16 cellular contexts compared by ENCODE assay signal in genomic region chr9:114413909-114414308, GRCh38. TPM values are rescaled to one million over a fixed set of nuclear protein-coding genes. Genes with fewer than 3 reads are reported as not detected.
A peak's percentile ranks its signal among the peaks of the same experiment; 100 is the strongest.
DNase-seq lines count a peak whose midpoint lies in the region; ATAC-seq and TF ChIP-seq lines count a peak whose summit lies in the region.
"Had no signal": no experiment of that assay in that cellular context is flagged by ENCODE, and none has a peak within 500 bp of the region (broad histone marks: within the 10 kb centered on the region; RNA-seq: fewer than 3 reads in every experiment).

No MANE protein-coding gene starts in this region.

- H2BK12ac ChIP-seq in mesenchymal stem cell (ENCODE audit: low read length in 2 of 2): no peak overlapping the region

- no peak overlapping the region for H3K27ac ChIP-seq in SK-N-SH (ENCODE audit: low read depth in 2 of 2, low read length in 1 of 2)
- H3K27ac ChIP-seq in mesenchymal stem cell (ENCODE audit: low read length, poor library complexity, severe bottlenecking): no peak overlapping the region
- H3K27ac ChIP-seq in WERI-Rb-1: no peak overlapping the region

- no peak for TF ChIP-seq CTCF in SK-N-SH (IDR thresholded peaks at IDR 0.05)
- no peak for TF ChIP-seq CTCF in brain (conservative IDR thresholded peaks at IDR 0.05)
- no peak for TF ChIP-seq CTCF in WERI-Rb-1 (IDR thresholded peaks at IDR 0.05; ENCODE audit: low read depth, low read length)

- H3K27me3 ChIP-seq in SK-N-SH (ENCODE audit: insufficient read depth) (no peaks in the 10 kb centered on the region), mesenchymal stem cell (ENCODE audit: control insufficient read depth in 1 of 2, insufficient read depth in 1 of 2, low read length in 2 of 2) (peaks cover 0 to 14% of the 10 kb centered on the region in 2 experiments), WERI-Rb-1 (ENCODE audit: insufficient read depth, low read depth, severe bottlenecking) (no peaks in the 10 kb centered on the region)

- H2AFZ ChIP-seq in SK-N-SH (ENCODE audit: low read depth) (no peak overlapping the region), mesenchymal stem cell (ENCODE audit: low read depth, low read length) (no peak overlapping the region)

- TF ChIP-seq RAD21 in SK-N-SH (IDR thresholded peaks at IDR 0.05; ENCODE audit: low read length): no peak

- H3K4ac ChIP-seq in mesenchymal stem cell (ENCODE audit: low read depth in 1 of 2, low read length in 2 of 2): no peak overlapping the region

- H3K9me2 ChIP-seq in SK-N-SH: no peaks in the 10 kb centered on the region

- H4K91ac ChIP-seq in mesenchymal stem cell (ENCODE audit: low read length): no peak overlapping the region

- POLR2A ChIA-PET in SK-N-SH (lab: Yijun Ruan, JAX): no interaction called here

- H3K4me3 ChIP-seq in SK-N-SH (ENCODE audit: low read depth in 2 of 2, low read length in 1 of 2): no peak overlapping the region
- no peak overlapping the region for H3K4me3 ChIP-seq in mesenchymal stem cell (ENCODE audit: insufficient read depth in 1 of 2, low read depth in 1 of 2, low read length in 2 of 2)
- no peak overlapping the region for H3K4me3 ChIP-seq in WERI-Rb-1 (ENCODE audit: low read depth, low read length)
- H3K4me3 ChIP-seq: thoracic aorta had no signal

- H2BK5ac ChIP-seq in mesenchymal stem cell (ENCODE audit: low read depth, low read length, poor library complexity, severe bottlenecking): no peak overlapping the region

- CTCF ChIA-PET in SK-N-SH (lab: Yijun Ruan, JAX): interaction anchor here (0.7 to 8.9 kb wide), 4 partner anchors 9 to 240 kb away, joined by 3 to 74 read pairs (median 4); no protein-coding TSS in a partner anchor

- 70% methylated on average over 5 of the region's 5 CpGs for WGBS in SK-N-SH (ENCODE audit: low lambda C conversion rate)
- 57% methylated on average over 5 of the region's 5 CpGs for WGBS in mesenchymal stem cell

- H3K27ac Mint-ChIP-seq in brain: peak overlapping the region in 4 of 5 experiments; percentile 1 to 66 (median 44)
- H3K27ac Mint-ChIP-seq: activated T-cell treated with anti-CD3 and anti-CD28 coated beads, Interleukin-2, amount 50 U/mL, for 24 hours had no signal

- H3K27me3 Mint-ChIP-seq in brain: no peaks in the 10 kb centered on the region
- H3K27me3 Mint-ChIP-seq: activated T-cell treated with anti-CD3 and anti-CD28 coated beads, Interleukin-2, amount 50 U/mL, for 24 hours had no signal

- H3K4me2 ChIP-seq in SK-N-SH (no peak overlapping the region), mesenchymal stem cell (ENCODE audit: low read length, poor library complexity, severe bottlenecking) (no peak overlapping the region)

- peaks cover 49% of the 10 kb centered on the region for H3K4me1 Mint-ChIP-seq in brain

- no peaks in the 10 kb centered on the region for H3F3A ChIP-seq in SK-N-SH (replicated peaks; ENCODE audit: insufficient read depth)

- H2BK120ac ChIP-seq in mesenchymal stem cell (ENCODE audit: low read depth, low read length): no peak overlapping the region

- no peak overlapping the region for H2BK15ac ChIP-seq in mesenchymal stem cell (ENCODE audit: low read depth, poor library complexity, severe bottlenecking)

- ATAC-seq in SK-N-SH treated with all-trans-retinoic acid at 6 μM for 48 hours (peak; percentile 36; the same call in 2 of the 3 replicates), HG03378 (IDR thresholded peaks at IDR 0.05; ENCODE audit: unreplicated experiment) (no peak)

- H3K36me3 ChIP-seq in SK-N-SH (replicated peaks in 1 of 2; ENCODE audit: control insufficient read depth in 1 of 2, insufficient read depth in 2 of 2, low read length in 1 of 2): no peaks in the 10 kb centered on the region
- peaks cover 0 to 4% of the 10 kb centered on the region in 2 experiments for H3K36me3 ChIP-seq in mesenchymal stem cell (ENCODE audit: control insufficient read depth in 1 of 2, insufficient read depth in 2 of 2, low read depth in 1 of 2, low read length in 2 of 2)
- no peaks in the 10 kb centered on the region for H3K36me3 ChIP-seq in WERI-Rb-1
- H3K36me3 ChIP-seq: thoracic aorta had no signal

- H3K18ac ChIP-seq in mesenchymal stem cell (ENCODE audit: low read depth in 1 of 2, low read length in 2 of 2): no peak overlapping the region

- H3K79me1 ChIP-seq in mesenchymal stem cell (replicated peaks; ENCODE audit: low read length, poor library complexity, severe bottlenecking): no peaks in the 10 kb centered on the region

- H3K79me2 ChIP-seq in SK-N-SH (ENCODE audit: insufficient read depth): no peaks in the 10 kb centered on the region

- no peak overlapping the region for H2AK5ac ChIP-seq in mesenchymal stem cell (ENCODE audit: low read length, severe bottlenecking)

- H3K36me3 Mint-ChIP-seq in brain: no peaks in the 10 kb centered on the region

- H3K9ac ChIP-seq in SK-N-SH (no peak overlapping the region), mesenchymal stem cell (ENCODE audit: low read length) (peak overlapping the region; percentile 27)

- no peak overlapping the region for H4K8ac ChIP-seq in mesenchymal stem cell (ENCODE audit: low read length)

- H3K4me3 Mint-ChIP-seq in brain: no peak overlapping the region
- H3K4me3 Mint-ChIP-seq: activated T-cell treated with anti-CD3 and anti-CD28 coated beads, Interleukin-2, amount 50 U/mL, for 24 hours had no signal

- no peaks in the 10 kb centered on the region for H3K9me3 ChIP-seq in SK-N-SH
- H3K9me3 ChIP-seq in mesenchymal stem cell (ENCODE audit: control insufficient read depth, low read length): no peaks in the 10 kb centered on the region
- H3K9me3 ChIP-seq in WERI-Rb-1 (ENCODE audit: severe bottlenecking): no peaks in the 10 kb centered on the region
- H3K9me3 ChIP-seq: thoracic aorta had no signal

- no peak overlapping the region for H3K14ac ChIP-seq in mesenchymal stem cell (ENCODE audit: low read length in 2 of 2)

- DNase-seq in SK-N-SH (no peak), mesenchymal stem cell (peak; percentile 64), WERI-Rb-1 (no peak), H4 (ENCODE audit: low spot score) (no peak)
- no peak for DNase-seq in activated CD4-positive, alpha-beta T cell treated with anti-CD3 and anti-CD28 coated beads, Interleukin-2, amount 50 U/mL, for 48 hours
- DNase-seq: 8988T; activated T-cell treated with anti-CD3 and anti-CD28 coated beads, Interleukin-2, amount 50 U/mL, for 24 hours; caudate nucleus; DND-41; Karpas-422; NCI-H2029 treated with DMSO at 0.1 percent for 48 hours; NK-92 treated with Interleukin-12 subunit alpha and Interleukin-12 subunit beta, amount 100 ng/mL, for 24 hours had no signal

- H3K4me1 ChIP-seq in SK-N-SH (ENCODE audit: control insufficient read depth in 1 of 2, insufficient read depth in 2 of 2, low read depth in 1 of 2, low read length in 1 of 2) (no peaks in the 10 kb centered on the region), mesenchymal stem cell (ENCODE audit: control insufficient read depth, insufficient read depth, low read depth, low read length) (peaks cover 25% of the 10 kb centered on the region)

- H3K23ac ChIP-seq in mesenchymal stem cell (ENCODE audit: low read length in 2 of 2): no peak overlapping the region

- H3K9me3 Mint-ChIP-seq in brain: no peaks in the 10 kb centered on the region
- H3K9me3 Mint-ChIP-seq: activated T-cell treated with anti-CD3 and anti-CD28 coated beads, Interleukin-2, amount 50 U/mL, for 24 hours had no signal

- no peaks in the 10 kb centered on the region for H4K20me1 ChIP-seq in SK-N-SH (ENCODE audit: insufficient read depth)

- no peak for TF ChIP-seq EP300 in SK-N-SH (IDR thresholded peaks at IDR 0.05; ENCODE audit: borderline replicate concordance in 1 of 2, low read depth in 1 of 2, low read length in 1 of 2)

TF ChIP-seq in SK-N-SH treated with all-trans-retinoic acid at 6 μM for 48 hours, 23 proteins besides CTCF, POLR2A, EP300 and RAD21 (continues in another document):
- TF ChIP-seq PATZ1 (CRISPR knock-in tag; IDR thresholded peaks at IDR 0.05; ENCODE audit: borderline replicate concordance) (no peak), TCF4 (CRISPR knock-in tag; IDR thresholded peaks at IDR 0.05; ENCODE audit: borderline replicate concordance) (no peak), OSR1 (CRISPR knock-in tag; IDR thresholded peaks at IDR 0.05) (no peak)

TF ChIP-seq in SK-N-SH, 30 proteins besides CTCF, POLR2A, EP300 and RAD21:
- TF ChIP-seq USF2 (IDR thresholded peaks at IDR 0.05; ENCODE audit: borderline replicate concordance, low read depth, low read length) (no peak), GATA2 (CRISPR knock-in tag; IDR thresholded peaks at IDR 0.05) (no peak), RFX5 (IDR thresholded peaks at IDR 0.05; ENCODE audit: low read length) (no peak), IRF3 (IDR thresholded peaks at IDR 0.05; ENCODE audit: low read depth, low read length) (no peak)

RNA-seq across cellular contexts. Expression of gene AKNA, which starts 26.1 kb away (rescaled TPM):
- 0.70 and 0.84 TPM in 2 replicates for polyA plus RNA-seq in SK-N-SH (2012; rRNA removed)
- 0.28 and 0.55 TPM in 2 replicates for polyA plus RNA-seq in SK-N-SH (2012; cell fraction: cytosol; rRNA removed)
- polyA plus RNA-seq in SK-N-SH (2012; cell fraction: nucleus; rRNA removed): 2.4 and 3.0 TPM in 2 replicates
- 9.6 TPM for polyA plus RNA-seq in brain (ENCODE audit: insufficient read depth, low read depth, low replicate concordance)
- polyA plus RNA-seq in mesenchymal stem cell (2013, experiment 1 of 2): 18.5 TPM
- 17.8 TPM for polyA plus RNA-seq in mesenchymal stem cell (2013, experiment 2 of 2)
- 2.3 and 3.4 TPM in 2 replicates for total RNA-seq in H4 (2014; rRNA removed; shearing (Covaris generic))
